16 cellular contexts compared by ENCODE assay signal in the genomic region with DNA sequence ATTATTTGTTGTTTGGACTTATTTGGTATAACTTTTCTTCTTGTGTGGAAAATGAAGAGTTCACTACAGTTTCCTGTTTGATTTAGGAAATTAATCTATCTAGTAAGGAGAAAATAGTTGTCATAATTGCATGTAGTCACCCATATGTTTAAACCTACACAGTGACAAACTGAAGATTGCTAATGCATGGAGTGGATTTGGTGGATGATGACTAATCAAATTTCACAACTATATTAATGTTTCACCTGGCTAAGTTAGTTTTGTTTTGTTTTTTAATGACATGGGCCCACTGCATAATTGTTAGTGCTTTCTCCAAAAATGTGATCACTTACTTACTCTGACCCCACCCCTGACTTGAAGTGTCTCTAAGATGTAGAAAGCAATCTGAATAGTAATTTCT.
DNase-seq lines count a peak whose midpoint lies in the region; ATAC-seq and TF ChIP-seq lines count a peak whose summit lies in the region.
"Had no signal": no experiment of that assay in that cellular context is flagged by ENCODE, and none has a peak within 500 bp of the region (broad histone marks: within the 10 kb centered on the region; RNA-seq: fewer than 3 reads in every experiment).

No MANE protein-coding gene starts in this region.

- no peaks in the 10 kb centered on the region for H3K4me1 Mint-ChIP-seq in natural killer cell treated with Interleukin-12 subunit alpha and Interleukin-12 subunit beta and Interleukin-15 and Interleukin-18, amount 100 ng/mL, for 72 hours (ENCODE audit: low read depth in 2 of 2)

- H3K36me3 ChIP-seq in RWPE2 (ENCODE audit: low read depth) = peaks cover 11% of the 10 kb centered on the region

- no peak for TF ChIP-seq CTCF in RWPE2 (IDR thresholded peaks at IDR 0.05; ENCODE audit: poor library complexity, severe bottlenecking)

- in situ Hi-C loops in Caki2 (cut with HindIII; ENCODE audit: low pct_unique_long_range_greater_than_20kb, low sequenced_read_pairs) = no loop called here

- H3K27me3 ChIP-seq in RWPE2 (ENCODE audit: insufficient read depth, poor library complexity, severe bottlenecking) = no peaks in the 10 kb centered on the region

- H3K4me3 Mint-ChIP-seq in natural killer cell treated with Interleukin-12 subunit alpha and Interleukin-12 subunit beta and Interleukin-15 and Interleukin-18, amount 100 ng/mL, for 72 hours = no peak overlapping the region

- H3K4me3 ChIP-seq in RWPE2 (ENCODE audit: severe bottlenecking) = no peak overlapping the region

- no peaks in the 10 kb centered on the region for H3K27me3 Mint-ChIP-seq in natural killer cell treated with Interleukin-12 subunit alpha and Interleukin-12 subunit beta and Interleukin-15 and Interleukin-18, amount 100 ng/mL, for 72 hours

- H3K4me1 ChIP-seq in RWPE2 (ENCODE audit: insufficient read depth, poor library complexity, severe bottlenecking) = peaks cover 7% of the 10 kb centered on the region

- DNase-seq in Caki2 (ENCODE audit: low read depth) (peak; percentile 2), HPDE6-E6E7 (ENCODE audit: extremely low spot score) (peak; percentile 12), RWPE2 (ENCODE audit: low spot score) (no peak), glomerular visceral epithelial cell (ENCODE audit: extremely low spot score) (peak; percentile 1), T1000 (lab: John Stamatoyannopoulos, UW) (no peak), OCI-M2 (lab: John Stamatoyannopoulos, UW; ENCODE audit: unreplicated experiment) (no peak)
- no peak for DNase-seq in effector CD4-positive, alpha-beta T cell
- no peak for DNase-seq in natural killer cell treated with Interleukin-12 subunit alpha and Interleukin-12 subunit beta and Interleukin-15 and Interleukin-18, amount 100 ng/mL, for 72 hours (ENCODE audit: low spot score)
- DNase-seq: C1 segment of cervical spinal cord; MV-4-11; NCI-H1417; NCI-H187 treated with DMSO at 0.1 percent for 48 hours; NCI-H69; NK-92 treated with Interleukin-12 subunit alpha and Interleukin-12 subunit beta, amount 100 ng/mL, for 24 hours; Right ventricle myocardium superior; SK-N-SH had no signal

- no peaks in the 10 kb centered on the region for H3K9me3 ChIP-seq in RWPE2 (ENCODE audit: severe bottlenecking)
- H3K9me3 ChIP-seq: SK-N-SH had no signal

- no peaks in the 10 kb centered on the region for H3K36me3 Mint-ChIP-seq in natural killer cell treated with Interleukin-12 subunit alpha and Interleukin-12 subunit beta and Interleukin-15 and Interleukin-18, amount 100 ng/mL, for 72 hours

- no peak overlapping the region for H3K27ac ChIP-seq in RWPE2 (ENCODE audit: poor library complexity, severe bottlenecking)

- no peak overlapping the region for H3K27ac Mint-ChIP-seq in natural killer cell treated with Interleukin-12 subunit alpha and Interleukin-12 subunit beta and Interleukin-15 and Interleukin-18, amount 100 ng/mL, for 72 hours

- no peaks in the 10 kb centered on the region for H3K9me3 Mint-ChIP-seq in natural killer cell treated with Interleukin-12 subunit alpha and Interleukin-12 subunit beta and Interleukin-15 and Interleukin-18, amount 100 ng/mL, for 72 hours

- ATAC-seq in RWPE2 (ENCODE audit: low read depth) = peak; percentile 69; the same call in 2 of the 3 replicates
- no peak for ATAC-seq in natural killer cell treated with Interleukin-12 subunit alpha and Interleukin-12 subunit beta and Interleukin-15 and Interleukin-18, amount 100 ng/mL, for 72 hours

Comparison
In these comparisons a context has a peak if more than half of its experiments do, and no peak if none do; other contexts are left out.
1. DNase-seq: peak in Caki2 (single experiment), HPDE6-E6E7 (single experiment) and glomerular visceral epithelial cell (single experiment); none in RWPE2 (single experiment), T1000 (single experiment), effector CD4-positive, alpha-beta T cell (single experiment), natural killer cell treated with Interleukin-12 subunit alpha and Interleukin-12 subunit beta and Interleukin-15 and Interleukin-18, amount 100 ng/mL, for 72 hours (single experiment) and OCI-M2 (single experiment).